ENCODE assay signal across 17 cellular contexts in genomic region chr5:7347377-7347776, GRCh38. TPM values are rescaled to one million over a fixed set of nuclear protein-coding genes. Genes with fewer than 3 reads are reported as not detected.
A peak's percentile ranks its signal among the peaks of the same experiment; 100 is the strongest.
DNase-seq lines count a peak whose midpoint lies in the region; ATAC-seq and TF ChIP-seq lines count a peak whose summit lies in the region.
"Had no signal": no experiment of that assay in that cellular context is flagged by ENCODE, and none has a peak within 500 bp of the region (broad histone marks: within the 10 kb centered on the region; RNA-seq: fewer than 3 reads in every experiment).

No MANE protein-coding gene starts in this region.

- no peak for ATAC-seq in HG03432 (IDR thresholded peaks at IDR 0.05; ENCODE audit: unreplicated experiment)
- no peak for ATAC-seq in GM18873 (IDR thresholded peaks at IDR 0.05; ENCODE audit: low FRiP score, unreplicated experiment)

- H4K20me1 ChIP-seq in neural progenitor cell (ENCODE audit: low read depth): no peaks in the 10 kb centered on the region

- H3K9me3 ChIP-seq in neural progenitor cell (ENCODE audit: low read depth): no peaks in the 10 kb centered on the region
- H3K9me3 ChIP-seq: MG63 had no signal

- H3K27me3 ChIP-seq in H7 (ENCODE audit: control insufficient read depth, insufficient read depth, low read length) (no peaks in the 10 kb centered on the region), neural progenitor cell (no peaks in the 10 kb centered on the region)
- H3K27me3 ChIP-seq: MG63 had no signal

- H3K79me2 ChIP-seq in neural progenitor cell (ENCODE audit: low read depth): no peaks in the 10 kb centered on the region

- H3K4me1 Mint-ChIP-seq in brain (no peaks in the 10 kb centered on the region), neural progenitor cell (peaks cover 26% of the 10 kb centered on the region), type B pancreatic cell (ENCODE audit: unreplicated experiment) (peaks cover 15% of the 10 kb centered on the region)

- TF ChIP-seq CTCF in brain (conservative IDR thresholded peaks at IDR 0.05) (no peak), neural progenitor cell (IDR thresholded peaks at IDR 0.05) (no peak), type B pancreatic cell (conservative IDR thresholded peaks at IDR 0.05) (no peak)

- H3F3A ChIP-seq in neural progenitor cell (ENCODE audit: low read depth): peaks cover 17% of the 10 kb centered on the region

- DNase-seq in H7 (peak; percentile 27), iPS DF 19.7 (ENCODE audit: low read depth, low spot score) (peak; percentile 45), neural progenitor cell (ENCODE audit: low spot score) (peak; percentile 27), anterior cingulate cortex (lab: John Stamatoyannopoulos, UW) (no peak), type B pancreatic cell (ENCODE audit: extremely low spot score, unreplicated experiment) (no peak)
- DNase-seq: Karpas-422, MG63, NCI-H1092, NCI-H146, NCI-H2081 treated with DMSO at 0.1 percent for 48 hours, NCI-H2227 treated with DMSO at 0.1 percent for 48 hours, NCI-H524, SIG-M5 had no signal

- peak overlapping the region; percentile 61 for H3K27ac ChIP-seq in neural progenitor cell
- H3K27ac ChIP-seq: C4-2B had no signal

- H3K4me2 ChIP-seq in neural progenitor cell: peak overlapping the region; percentile 63

- H3K27ac Mint-ChIP-seq in brain (peak overlapping the region; percentile 85 to 96 (median 92)), neural progenitor cell (peak overlapping the region; percentile 96), type B pancreatic cell (no peak overlapping the region)

- no peak overlapping the region for H3K9ac ChIP-seq in neural progenitor cell

- H3K9me3 Mint-ChIP-seq in brain (peaks cover under 1 to 18% (median 9%) of the 10 kb centered on the region in 5 experiments), neural progenitor cell (peaks cover 10% of the 10 kb centered on the region), type B pancreatic cell (peaks cover 10% of the 10 kb centered on the region)

- H3K36me3 Mint-ChIP-seq in brain (no peaks in the 10 kb centered on the region), neural progenitor cell (peaks cover 5% of the 10 kb centered on the region), type B pancreatic cell (peaks cover under 1% of the 10 kb centered on the region)

- no peaks in the 10 kb centered on the region for H3K36me3 ChIP-seq in H7 (replicated peaks; ENCODE audit: control insufficient read depth, insufficient read depth, low read length)
- no peaks in the 10 kb centered on the region for H3K36me3 ChIP-seq in neural progenitor cell
- H3K36me3 ChIP-seq: MG63 had no signal

- H3K4me3 Mint-ChIP-seq in brain: peak overlapping the region in 1 of 5 experiments; percentile 12
- H3K4me3 Mint-ChIP-seq in neural progenitor cell: no peak overlapping the region
- no peak overlapping the region for H3K4me3 Mint-ChIP-seq in type B pancreatic cell

- H3K4me3 ChIP-seq in H7 (ENCODE audit: insufficient read depth, low read depth, low read length) (no peak overlapping the region), neural progenitor cell (no peak overlapping the region)
- H3K4me3 ChIP-seq: MG63 had no signal

- peak overlapping the region; percentile 52 for H2AFZ ChIP-seq in neural progenitor cell (replicated peaks)

- no peaks in the 10 kb centered on the region for H3K27me3 Mint-ChIP-seq in brain
- H3K27me3 Mint-ChIP-seq in neural progenitor cell (ENCODE audit: insufficient read depth, low read depth): peaks cover 4% of the 10 kb centered on the region
- no peaks in the 10 kb centered on the region for H3K27me3 Mint-ChIP-seq in type B pancreatic cell

- H3K4me1 ChIP-seq in neural progenitor cell: peaks cover 35% of the 10 kb centered on the region

RNA-seq across cellular contexts. Expression of gene ADCY2, which starts 48.6 kb away (rescaled TPM):
- total RNA-seq in H7 (2014; rRNA removed; shearing (Covaris generic)): 17.3 and 30.0 TPM in 2 replicates
- 85.6 TPM for polyA plus RNA-seq in brain (ENCODE audit: insufficient read depth, low read depth, low replicate concordance)
- total RNA-seq in neural progenitor cell (ENCODE audit: low replicate concordance) (0.59 and 1.2 TPM in 2 replicates), type B pancreatic cell (ENCODE audit: low replicate concordance) (5.7 and 79.7 TPM in 2 replicates)

Comparison
In these comparisons a context has a peak if more than half of its experiments do, and no peak if none do; other contexts are left out.
1. DNase-seq: peak in H7 (single experiment), iPS DF 19.7 (single experiment) and neural progenitor cell (single experiment); none in anterior cingulate cortex (0 of 58) and type B pancreatic cell (single experiment).